Comparison of ENCODE assay signal across 8 cellular contexts in the genomic region with DNA sequence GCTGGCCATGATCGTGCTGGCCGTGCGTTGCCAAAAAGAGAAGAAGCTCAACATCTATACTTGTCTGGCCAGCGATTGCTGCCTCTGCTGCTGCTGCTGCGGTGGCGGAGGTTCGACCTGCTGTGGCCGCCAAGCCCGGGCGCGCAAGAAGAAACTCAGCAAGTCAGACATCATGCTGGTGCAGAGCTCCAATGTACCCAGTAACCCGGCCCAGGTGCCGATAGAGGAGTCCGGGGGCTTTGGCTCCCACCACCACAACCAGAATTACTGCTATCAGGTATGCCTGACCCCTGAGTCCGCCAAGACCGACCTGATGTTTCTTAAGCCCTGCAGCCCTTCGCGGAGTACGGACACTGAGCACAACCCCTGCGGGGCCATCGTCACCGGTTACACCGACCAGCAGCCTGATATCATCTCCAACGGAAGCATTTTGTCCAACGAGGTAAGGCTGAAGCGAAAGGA. TPM values are rescaled to one million over a fixed set of nuclear protein-coding genes. Genes with fewer than 3 reads are reported as not detected.
DNase-seq lines count a peak whose midpoint lies in the region; FAIRE-seq and TF ChIP-seq lines count a peak whose summit lies in the region.

No MANE protein-coding gene starts in this region.

- no peaks in the 10 kb centered on the region for H3K36me3 ChIP-seq in left ventricle myocardium inferior
- H3K36me3 ChIP-seq in muscle layer of duodenum (ENCODE audit: control insufficient read depth in 1 of 2, insufficient read depth in 2 of 2, low read length in 2 of 2) = no peaks in the 10 kb centered on the region
- no peaks in the 10 kb centered on the region for H3K36me3 ChIP-seq in vagina

- peaks cover 92% of the 10 kb centered on the region for H3K27me3 ChIP-seq in left ventricle myocardium inferior (ENCODE audit: low read depth)
- peaks cover 0 to 3% (median 0%) of the 10 kb centered on the region in 45 donors for H3K27me3 ChIP-seq in dorsolateral prefrontal cortex
- H3K27me3 ChIP-seq in muscle layer of duodenum (ENCODE audit: low read depth, low read length) = peaks cover 37% of the 10 kb centered on the region
- peaks cover 10% of the 10 kb centered on the region for H3K27me3 ChIP-seq in vagina

- no peak for FAIRE-seq in GM12891 (lab: Jason Lieb, UNC)

- H3K4me3 ChIP-seq in left ventricle myocardium inferior = peak overlapping the region; percentile 62
- H3K4me3 ChIP-seq in dorsolateral prefrontal cortex = peak overlapping the region; percentile 65 to 97 (median 80)
- peak overlapping the region; percentile 27 to 76 for H3K4me3 ChIP-seq in muscle layer of duodenum (ENCODE audit: low read depth in 1 of 2, low read length in 2 of 2)
- peak overlapping the region; percentile 42 to 55 for H3K4me3 ChIP-seq in vagina

- H3K27ac ChIP-seq in left ventricle myocardium inferior (replicated peaks) (no peak overlapping the region), dorsolateral prefrontal cortex (peak overlapping the region; percentile 77 to 98 (median 95)), muscle layer of duodenum (ENCODE audit: low read length) (no peak overlapping the region), vagina (peak overlapping the region; percentile 43)

- TF ChIP-seq POLR2A in vagina (IDR thresholded peaks at IDR 0.05) (no peak), GM12891 (IDR thresholded peaks at IDR 0.05; ENCODE audit: low read depth, low read length) (no peak)

- no peak for DNase-seq in left ventricle myocardium inferior
- no peak for DNase-seq in cardiac septum (ENCODE audit: low spot score)
- peak in 4 of 10 donors; percentile 24 to 53 (median 40) for DNase-seq in dorsolateral prefrontal cortex
- no peak for DNase-seq in vagina (ENCODE audit: extremely low spot score in 2 of 2)
- DNase-seq in UCSD-AML1 (lab: John Stamatoyannopoulos, UW; ENCODE audit: unreplicated experiment) = no peak
- DNase-seq in GM12891 (ENCODE audit: insufficient read length, low spot score) = no peak
- no peak for DNase-seq in iPS-NIHi11 (ENCODE audit: low spot score)

- H3K4me1 ChIP-seq in left ventricle myocardium inferior (peaks cover 60% of the 10 kb centered on the region), muscle layer of duodenum (ENCODE audit: control insufficient read depth in 1 of 2, insufficient read depth in 2 of 2, low read length in 2 of 2) (peaks cover 6 to 56% of the 10 kb centered on the region in 2 donors), vagina (peaks cover 48% of the 10 kb centered on the region)

- H3K9me3 ChIP-seq in left ventricle myocardium inferior (replicated peaks) (no peaks in the 10 kb centered on the region), muscle layer of duodenum (ENCODE audit: control insufficient read depth in 1 of 2, low read length in 2 of 2) (no peaks in the 10 kb centered on the region), vagina (no peaks in the 10 kb centered on the region)

- no peak for TF ChIP-seq CTCF in left ventricle myocardium inferior (IDR thresholded peaks at IDR 0.05; ENCODE audit: borderline replicate concordance)
- TF ChIP-seq CTCF in dorsolateral prefrontal cortex (IDR thresholded peaks at IDR 0.05 in 54 of 56, conservative IDR thresholded peaks at IDR 0.05 in 2 of 56; ENCODE audit: low read depth in 1 of 56, partially characterized antibody in 56 of 56) = peak in 3 of 56 donors; percentile 8 to 13 (median 10)
- no peak for TF ChIP-seq CTCF in vagina (IDR thresholded peaks at IDR 0.05)

- intact Hi-C loops in left ventricle myocardium inferior (cut with micrococcal nuclease) (no loop called here), cardiac septum (cut with DNase I) (no loop called here), dorsolateral prefrontal cortex (cut with DNase I) (loop anchor here in 1 of 2 donors (5.0 kb wide), 1 partner anchor 330 kb away; no protein-coding TSS in a partner anchor), vagina (cut with DNase I) (no loop called here)

TF ChIP-seq in GM12891, 5 proteins besides CTCF, POLR2A, EP300 and RAD21:
- TF ChIP-seq SPI1 (IDR thresholded peaks at IDR 0.05; ENCODE audit: low read depth, low read length) (no peak), PAX5 (IDR thresholded peaks at IDR 0.05; ENCODE audit: insufficient read depth, low read length, severe bottlenecking) (no peak), TAF1 (IDR thresholded peaks at IDR 0.05; ENCODE audit: low read depth, low read length) (no peak), POLR2AphosphoS5 (IDR thresholded peaks at IDR 0.05; ENCODE audit: low read depth, low read length) (no peak), POU2F2 (IDR thresholded peaks at IDR 0.05; ENCODE audit: low read depth, low read length) (no peak)

RNA-seq across cellular contexts. Expression of a gene that starts 3.3 kb away (rescaled TPM):
- total RNA-seq in left ventricle myocardium inferior = 0.14 TPM
- 0.48 TPM for total RNA-seq in cardiac septum
- 100 to 1,000 TPM in 17 of 120 experiments, 10 to 100 TPM in 103; 55.4 to 124 (median 86.6) TPM for total RNA-seq in dorsolateral prefrontal cortex
- 6.9 TPM for total RNA-seq in vagina
- polyA plus RNA-seq in GM12891 (2012; ENCODE audit: low read depth, missing spikeins) = not detected

Comparison
In these comparisons a context has a peak if more than half of its experiments do, and no peak if none do; other contexts are left out.
1. H3K27ac ChIP-seq: peak in dorsolateral prefrontal cortex (59 of 59) and vagina (single experiment); none in left ventricle myocardium inferior (single experiment) and muscle layer of duodenum (single experiment).
2. Peak in every context shown above with its lines, with median percentiles within 50 percentile points of each other: H3K4me3 ChIP-seq.